1 cellular context compared by ENCODE assay signal in the genomic region with DNA sequence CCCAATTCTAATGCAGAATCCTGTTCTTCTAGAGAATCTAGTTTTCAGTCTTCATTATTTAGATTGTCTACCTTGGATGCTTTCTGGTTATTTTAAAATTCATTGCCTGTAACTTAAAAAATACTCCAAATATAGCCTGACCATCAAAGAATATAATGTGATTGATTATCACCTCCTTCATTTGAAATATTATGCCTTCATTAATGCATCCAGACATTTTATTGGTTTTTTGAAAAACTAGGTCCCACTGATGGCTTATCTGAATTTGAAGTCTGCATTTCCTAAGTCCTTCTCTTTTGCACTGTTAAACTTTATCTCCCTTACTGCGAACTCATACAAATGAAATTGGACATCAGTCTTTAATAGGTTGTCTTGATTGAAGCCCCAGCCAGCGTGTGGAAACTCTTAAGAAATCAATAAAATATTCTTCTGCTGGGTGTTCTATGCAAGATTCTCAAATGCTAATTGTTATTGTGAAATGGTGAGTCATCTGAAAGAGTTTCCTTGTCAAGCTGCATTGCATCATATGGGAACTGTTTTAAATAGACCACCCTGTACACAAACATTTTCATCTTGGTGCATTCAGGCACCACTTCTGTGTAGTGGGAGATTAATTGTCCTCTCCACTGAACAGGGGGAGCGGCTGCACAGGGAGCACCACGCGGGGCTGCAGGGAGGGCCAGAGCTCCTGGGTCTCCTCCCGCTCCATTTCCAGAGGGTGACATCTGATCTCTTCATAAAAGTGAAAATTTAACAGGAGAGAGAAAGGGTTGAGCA.
TF ChIP-seq lines count a peak whose summit lies in the region.

No MANE protein-coding gene starts in this region.

TF ChIP-seq in HEK293, 187 proteins besides CTCF, POLR2A, EP300 and RAD21 (continued from another document and continues in another):
- TF ChIP-seq ZNF664 (tag by site-specific recombination; IDR thresholded peaks at IDR 0.05) (no peak), HOXC10 (CRISPR knock-in tag; IDR thresholded peaks at IDR 0.05) (no peak), OVOL3 (tag by site-specific recombination; IDR thresholded peaks at IDR 0.05) (no peak), IKZF3 (tag by site-specific recombination; IDR thresholded peaks at IDR 0.05) (peak; percentile 26; the same call in 1 of the 2 replicates), ZNF324 (tag by site-specific recombination; IDR thresholded peaks at IDR 0.05) (no peak), ZNF140 (tag by site-specific recombination; IDR thresholded peaks at IDR 0.05) (no peak), ZNF521 (tag by site-specific recombination; IDR thresholded peaks at IDR 0.05) (no peak), ZNF350 (tag by site-specific recombination; IDR thresholded peaks at IDR 0.05) (no peak), ZNF155 (tag by site-specific recombination; IDR thresholded peaks at IDR 0.05) (no peak), ZNF660 (tag by site-specific recombination; IDR thresholded peaks at IDR 0.05) (peak; percentile 23; the same call in 1 of the 2 replicates), ZNF707 (tag by site-specific recombination; IDR thresholded peaks at IDR 0.05) (no peak), ZNF416 (tag by site-specific recombination; IDR thresholded peaks at IDR 0.05) (no peak), ZXDB (tag by site-specific recombination; IDR thresholded peaks at IDR 0.05) (no peak), ZNF23 (tag by site-specific recombination; IDR thresholded peaks at IDR 0.05; ENCODE audit: borderline replicate concordance) (no peak), ZNF341 (tag by site-specific recombination; IDR thresholded peaks at IDR 0.05; ENCODE audit: low read depth) (no peak), ZNF302 (tag by site-specific recombination; IDR thresholded peaks at IDR 0.05; ENCODE audit: low read depth) (no peak), KLF10 (tag by site-specific recombination; IDR thresholded peaks at IDR 0.05) (no peak), OSR2 (tag by site-specific recombination; IDR thresholded peaks at IDR 0.05) (peak; percentile 59), ZNF549 (tag by site-specific recombination; IDR thresholded peaks at IDR 0.05) (no peak), ZNF658 (tag by site-specific recombination; IDR thresholded peaks at IDR 0.05) (no peak), ZSCAN16 (tag by site-specific recombination; IDR thresholded peaks at IDR 0.05) (no peak), ZNF16 (tag by site-specific recombination; IDR thresholded peaks at IDR 0.05; ENCODE audit: low read depth) (no peak), ZNF404 (tag by site-specific recombination; IDR thresholded peaks at IDR 0.05) (no peak), ZNF433 (tag by site-specific recombination; IDR thresholded peaks at IDR 0.05; ENCODE audit: low read depth) (no peak), ZBTB7A (tag by site-specific recombination; IDR thresholded peaks at IDR 0.05; ENCODE audit: low read depth) (no peak), ZNF133 (tag by site-specific recombination; IDR thresholded peaks at IDR 0.05) (no peak), ZBTB21 (tag by site-specific recombination; IDR thresholded peaks at IDR 0.05) (no peak; the same call in 1 of the 2 replicates), SP3 (tag by site-specific recombination; IDR thresholded peaks at IDR 0.05) (no peak), SP7 (tag by site-specific recombination; IDR thresholded peaks at IDR 0.05) (peak; percentile 46), ZNF555 (tag by site-specific recombination; conservative IDR thresholded peaks at IDR 0.05) (no peak), MZF1 (tag by site-specific recombination; IDR thresholded peaks at IDR 0.05; ENCODE audit: borderline replicate concordance) (0 out of 2 replicates have a peak, but pooled peaks have one; percentile 28), ZSCAN30 (tag by site-specific recombination; IDR thresholded peaks at IDR 0.05) (no peak), ZNF266 (tag by site-specific recombination; IDR thresholded peaks at IDR 0.05; ENCODE audit: low read depth) (no peak), ZBTB1 (tag by site-specific recombination; IDR thresholded peaks at IDR 0.05) (no peak), ZBTB48 (tag by site-specific recombination; IDR thresholded peaks at IDR 0.05) (no peak), ZNF768 (tag by site-specific recombination; IDR thresholded peaks at IDR 0.05) (no peak), ZNF629 (tag by site-specific recombination; IDR thresholded peaks at IDR 0.05) (peak; percentile 63), ZNF157 (tag by site-specific recombination; IDR thresholded peaks at IDR 0.05) (no peak), KLF8 (tag by site-specific recombination; IDR thresholded peaks at IDR 0.05) (no peak), ZNF677 (tag by site-specific recombination; IDR thresholded peaks at IDR 0.05) (no peak), ZNF626 (tag by site-specific recombination; IDR thresholded peaks at IDR 0.05) (no peak)
- TF ChIP-seq, protein P1, sequence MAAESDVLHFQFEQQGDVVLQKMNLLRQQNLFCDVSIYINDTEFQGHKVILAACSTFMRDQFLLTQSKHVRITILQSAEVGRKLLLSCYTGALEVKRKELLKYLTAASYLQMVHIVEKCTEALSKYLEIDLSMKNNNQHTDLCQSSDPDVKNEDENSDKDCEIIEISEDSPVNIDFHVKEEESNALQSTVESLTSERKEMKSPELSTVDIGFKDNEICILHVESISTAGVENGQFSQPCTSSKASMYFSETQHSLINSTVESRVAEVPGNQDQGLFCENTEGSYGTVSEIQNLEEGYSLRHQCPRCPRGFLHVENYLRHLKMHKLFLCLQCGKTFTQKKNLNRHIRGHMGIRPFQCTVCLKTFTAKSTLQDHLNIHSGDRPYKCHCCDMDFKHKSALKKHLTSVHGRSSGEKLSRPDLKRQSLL (tag by site-specific recombination; IDR thresholded peaks at IDR 0.05) = no peak
- TF ChIP-seq, protein P2, sequence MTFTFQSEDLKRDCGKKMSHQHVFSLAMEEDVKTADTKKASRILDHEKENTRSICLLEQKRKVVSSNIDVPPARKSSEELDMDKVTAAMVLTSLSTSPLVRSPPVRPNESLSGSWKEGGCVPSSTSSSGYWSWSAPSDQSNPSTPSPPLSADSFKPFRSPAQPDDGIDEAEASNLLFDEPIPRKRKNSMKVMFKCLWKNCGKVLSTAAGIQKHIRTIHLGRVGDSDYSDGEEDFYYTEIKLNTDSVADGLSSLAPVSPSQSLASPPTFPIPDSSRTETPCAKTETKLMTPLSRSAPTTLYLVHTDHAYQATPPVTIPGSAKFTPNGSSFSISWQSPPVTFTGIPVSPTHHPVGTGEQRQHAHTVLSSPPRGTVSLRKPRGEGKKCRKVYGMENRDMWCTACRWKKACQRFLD (tag by site-specific recombination; IDR thresholded peaks at IDR 0.05) = no peak
- TF ChIP-seq, protein P3, sequence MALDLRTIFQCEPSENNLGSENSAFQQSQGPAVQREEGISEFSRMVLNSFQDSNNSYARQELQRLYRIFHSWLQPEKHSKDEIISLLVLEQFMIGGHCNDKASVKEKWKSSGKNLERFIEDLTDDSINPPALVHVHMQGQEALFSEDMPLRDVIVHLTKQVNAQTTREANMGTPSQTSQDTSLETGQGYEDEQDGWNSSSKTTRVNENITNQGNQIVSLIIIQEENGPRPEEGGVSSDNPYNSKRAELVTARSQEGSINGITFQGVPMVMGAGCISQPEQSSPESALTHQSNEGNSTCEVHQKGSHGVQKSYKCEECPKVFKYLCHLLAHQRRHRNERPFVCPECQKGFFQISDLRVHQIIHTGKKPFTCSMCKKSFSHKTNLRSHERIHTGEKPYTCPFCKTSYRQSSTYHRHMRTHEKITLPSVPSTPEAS (tag by site-specific recombination; IDR thresholded peaks at IDR 0.05) = no peak
- TF ChIP-seq, protein P4, sequence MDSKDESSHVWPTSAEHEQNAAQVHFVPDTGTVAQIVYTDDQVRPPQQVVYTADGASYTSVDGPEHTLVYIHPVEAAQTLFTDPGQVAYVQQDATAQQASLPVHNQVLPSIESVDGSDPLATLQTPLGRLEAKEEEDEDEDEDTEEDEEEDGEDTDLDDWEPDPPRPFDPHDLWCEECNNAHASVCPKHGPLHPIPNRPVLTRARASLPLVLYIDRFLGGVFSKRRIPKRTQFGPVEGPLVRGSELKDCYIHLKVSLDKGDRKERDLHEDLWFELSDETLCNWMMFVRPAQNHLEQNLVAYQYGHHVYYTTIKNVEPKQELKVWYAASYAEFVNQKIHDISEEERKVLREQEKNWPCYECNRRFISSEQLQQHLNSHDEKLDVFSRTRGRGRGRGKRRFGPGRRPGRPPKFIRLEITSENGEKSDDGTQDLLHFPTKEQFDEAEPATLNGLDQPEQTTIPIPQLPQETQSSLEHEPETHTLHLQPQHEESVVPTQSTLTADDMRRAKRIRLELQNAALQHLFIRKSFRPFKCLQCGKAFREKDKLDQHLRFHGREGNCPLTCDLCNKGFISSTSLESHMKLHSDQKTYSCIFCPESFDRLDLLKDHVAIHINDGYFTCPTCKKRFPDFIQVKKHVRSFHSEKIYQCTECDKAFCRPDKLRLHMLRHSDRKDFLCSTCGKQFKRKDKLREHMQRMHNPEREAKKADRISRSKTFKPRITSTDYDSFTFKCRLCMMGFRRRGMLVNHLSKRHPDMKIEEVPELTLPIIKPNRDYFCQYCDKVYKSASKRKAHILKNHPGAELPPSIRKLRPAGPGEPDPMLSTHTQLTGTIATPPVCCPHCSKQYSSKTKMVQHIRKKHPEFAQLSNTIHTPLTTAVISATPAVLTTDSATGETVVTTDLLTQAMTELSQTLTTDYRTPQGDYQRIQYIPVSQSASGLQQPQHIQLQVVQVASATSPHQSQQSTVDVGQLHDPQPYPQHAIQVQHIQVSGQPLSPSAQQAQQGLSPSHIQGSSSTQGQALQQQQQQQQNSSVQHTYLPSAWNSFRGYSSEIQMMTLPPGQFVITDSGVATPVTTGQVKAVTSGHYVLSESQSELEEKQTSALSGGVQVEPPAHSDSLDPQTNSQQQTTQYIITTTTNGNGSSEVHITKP (tag by site-specific recombination; IDR thresholded peaks at IDR 0.05) = peak; percentile 88
- TF ChIP-seq, protein P5, sequence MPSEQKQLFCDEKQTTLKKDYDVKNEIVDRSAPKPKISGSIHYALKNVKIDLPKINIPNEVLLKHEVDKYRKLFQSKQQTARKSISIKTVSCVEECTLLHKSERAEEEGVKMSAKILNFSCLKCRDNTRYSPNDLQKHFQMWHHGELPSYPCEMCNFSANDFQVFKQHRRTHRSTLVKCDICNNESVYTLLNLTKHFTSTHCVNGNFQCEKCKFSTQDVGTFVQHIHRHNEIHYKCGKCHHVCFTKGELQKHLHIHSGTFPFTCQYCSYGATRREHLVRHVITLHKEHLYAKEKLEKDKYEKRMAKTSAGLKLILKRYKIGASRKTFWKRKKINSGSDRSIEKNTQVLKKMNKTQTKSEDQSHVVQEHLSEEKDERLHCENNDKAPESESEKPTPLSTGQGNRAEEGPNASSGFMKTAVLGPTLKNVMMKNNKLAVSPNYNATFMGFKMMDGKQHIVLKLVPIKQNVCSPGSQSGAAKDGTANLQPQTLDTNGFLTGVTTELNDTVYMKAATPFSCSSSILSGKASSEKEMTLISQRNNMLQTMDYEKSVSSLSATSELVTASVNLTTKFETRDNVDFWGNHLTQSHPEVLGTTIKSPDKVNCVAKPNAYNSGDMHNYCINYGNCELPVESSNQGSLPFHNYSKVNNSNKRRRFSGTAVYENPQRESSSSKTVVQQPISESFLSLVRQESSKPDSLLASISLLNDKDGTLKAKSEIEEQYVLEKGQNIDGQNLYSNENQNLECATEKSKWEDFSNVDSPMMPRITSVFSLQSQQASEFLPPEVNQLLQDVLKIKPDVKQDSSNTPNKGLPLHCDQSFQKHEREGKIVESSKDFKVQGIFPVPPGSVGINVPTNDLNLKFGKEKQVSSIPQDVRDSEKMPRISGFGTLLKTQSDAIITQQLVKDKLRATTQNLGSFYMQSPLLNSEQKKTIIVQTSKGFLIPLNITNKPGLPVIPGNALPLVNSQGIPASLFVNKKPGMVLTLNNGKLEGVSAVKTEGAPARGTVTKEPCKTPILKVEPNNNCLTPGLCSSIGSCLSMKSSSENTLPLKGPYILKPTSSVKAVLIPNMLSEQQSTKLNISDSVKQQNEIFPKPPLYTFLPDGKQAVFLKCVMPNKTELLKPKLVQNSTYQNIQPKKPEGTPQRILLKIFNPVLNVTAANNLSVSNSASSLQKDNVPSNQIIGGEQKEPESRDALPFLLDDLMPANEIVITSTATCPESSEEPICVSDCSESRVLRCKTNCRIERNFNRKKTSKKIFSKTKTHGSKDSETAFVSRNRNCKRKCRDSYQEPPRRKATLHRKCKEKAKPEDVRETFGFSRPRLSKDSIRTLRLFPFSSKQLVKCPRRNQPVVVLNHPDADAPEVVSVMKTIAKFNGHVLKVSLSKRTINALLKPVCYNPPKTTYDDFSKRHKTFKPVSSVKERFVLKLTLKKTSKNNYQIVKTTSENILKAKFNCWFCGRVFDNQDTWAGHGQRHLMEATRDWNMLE (tag by site-specific recombination; conservative IDR thresholded peaks at IDR 0.05; ENCODE audit: low read depth) = 0 out of 2 replicates have a peak, but pooled peaks have one; percentile 36
- TF ChIP-seq, protein P6, sequence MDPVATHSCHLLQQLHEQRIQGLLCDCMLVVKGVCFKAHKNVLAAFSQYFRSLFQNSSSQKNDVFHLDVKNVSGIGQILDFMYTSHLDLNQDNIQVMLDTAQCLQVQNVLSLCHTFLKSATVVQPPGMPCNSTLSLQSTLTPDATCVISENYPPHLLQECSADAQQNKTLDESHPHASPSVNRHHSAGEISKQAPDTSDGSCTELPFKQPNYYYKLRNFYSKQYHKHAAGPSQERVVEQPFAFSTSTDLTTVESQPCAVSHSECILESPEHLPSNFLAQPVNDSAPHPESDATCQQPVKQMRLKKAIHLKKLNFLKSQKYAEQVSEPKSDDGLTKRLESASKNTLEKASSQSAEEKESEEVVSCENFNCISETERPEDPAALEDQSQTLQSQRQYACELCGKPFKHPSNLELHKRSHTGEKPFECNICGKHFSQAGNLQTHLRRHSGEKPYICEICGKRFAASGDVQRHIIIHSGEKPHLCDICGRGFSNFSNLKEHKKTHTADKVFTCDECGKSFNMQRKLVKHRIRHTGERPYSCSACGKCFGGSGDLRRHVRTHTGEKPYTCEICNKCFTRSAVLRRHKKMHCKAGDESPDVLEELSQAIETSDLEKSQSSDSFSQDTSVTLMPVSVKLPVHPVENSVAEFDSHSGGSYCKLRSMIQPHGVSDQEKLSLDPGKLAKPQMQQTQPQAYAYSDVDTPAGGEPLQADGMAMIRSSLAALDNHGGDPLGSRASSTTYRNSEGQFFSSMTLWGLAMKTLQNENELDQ (tag by site-specific recombination; IDR thresholded peaks at IDR 0.05; ENCODE audit: low read depth) = no peak
- TF ChIP-seq, protein P7, sequence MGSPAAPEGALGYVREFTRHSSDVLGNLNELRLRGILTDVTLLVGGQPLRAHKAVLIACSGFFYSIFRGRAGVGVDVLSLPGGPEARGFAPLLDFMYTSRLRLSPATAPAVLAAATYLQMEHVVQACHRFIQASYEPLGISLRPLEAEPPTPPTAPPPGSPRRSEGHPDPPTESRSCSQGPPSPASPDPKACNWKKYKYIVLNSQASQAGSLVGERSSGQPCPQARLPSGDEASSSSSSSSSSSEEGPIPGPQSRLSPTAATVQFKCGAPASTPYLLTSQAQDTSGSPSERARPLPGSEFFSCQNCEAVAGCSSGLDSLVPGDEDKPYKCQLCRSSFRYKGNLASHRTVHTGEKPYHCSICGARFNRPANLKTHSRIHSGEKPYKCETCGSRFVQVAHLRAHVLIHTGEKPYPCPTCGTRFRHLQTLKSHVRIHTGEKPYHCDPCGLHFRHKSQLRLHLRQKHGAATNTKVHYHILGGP (tag by site-specific recombination; IDR thresholded peaks at IDR 0.05) = no peak
- TF ChIP-seq, protein P8, sequence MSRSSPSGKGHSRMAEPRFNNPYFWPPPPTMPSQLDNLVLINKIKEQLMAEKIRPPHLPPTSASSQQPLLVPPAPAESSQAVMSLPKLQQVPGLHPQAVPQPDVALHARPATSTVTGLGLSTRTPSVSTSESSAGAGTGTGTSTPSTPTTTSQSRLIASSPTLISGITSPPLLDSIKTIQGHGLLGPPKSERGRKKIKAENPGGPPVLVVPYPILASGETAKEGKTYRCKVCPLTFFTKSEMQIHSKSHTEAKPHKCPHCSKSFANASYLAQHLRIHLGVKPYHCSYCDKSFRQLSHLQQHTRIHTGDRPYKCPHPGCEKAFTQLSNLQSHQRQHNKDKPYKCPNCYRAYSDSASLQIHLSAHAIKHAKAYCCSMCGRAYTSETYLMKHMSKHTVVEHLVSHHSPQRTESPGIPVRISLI (tag by site-specific recombination; IDR thresholded peaks at IDR 0.05) = no peak
